9 cellular contexts compared by ENCODE assay signal in the genomic region with DNA sequence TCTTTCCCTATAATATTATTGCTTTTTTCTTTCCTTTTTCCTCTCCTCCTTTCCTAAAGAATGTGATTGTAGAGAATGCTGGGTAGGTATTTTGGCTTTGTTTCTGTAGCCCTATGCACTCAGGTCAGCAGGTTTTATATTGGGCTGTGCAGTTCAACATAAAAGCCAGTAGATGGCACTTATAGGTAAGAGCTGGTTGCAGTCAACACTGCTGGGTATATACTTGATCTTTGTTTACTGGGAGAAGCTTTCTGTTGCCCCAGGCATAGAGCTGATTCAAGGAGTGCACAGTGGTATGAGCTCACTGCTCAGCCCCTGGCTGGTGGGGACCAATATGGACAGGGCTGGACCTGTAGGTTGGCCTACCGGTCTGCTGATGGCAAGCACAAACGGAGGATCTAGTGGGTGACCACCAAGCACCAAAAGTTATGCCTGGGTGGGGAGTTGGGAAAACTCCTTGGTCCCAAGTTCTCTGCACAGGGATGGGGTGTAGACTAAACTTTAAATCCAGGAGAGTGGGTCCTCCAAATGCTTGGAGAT.
DNase-seq lines count a peak whose midpoint lies in the region; ATAC-seq and TF ChIP-seq lines count a peak whose summit lies in the region.
"Had no signal": no experiment of that assay in that cellular context is flagged by ENCODE, and none has a peak within 500 bp of the region (broad histone marks: within the 10 kb centered on the region; RNA-seq: fewer than 3 reads in every experiment).

No MANE protein-coding gene starts in this region.

- H3K18ac ChIP-seq in mesendoderm (ENCODE audit: low read length): no peak overlapping the region

- H3K79me1 ChIP-seq in mesendoderm (ENCODE audit: low read length): no peaks in the 10 kb centered on the region

- H3K79me2 ChIP-seq in mesendoderm (ENCODE audit: control insufficient read depth, insufficient read depth, low read length): no peaks in the 10 kb centered on the region

- H3K27me3 ChIP-seq in mesendoderm (ENCODE audit: insufficient read depth, low read length, poor library complexity): no peaks in the 10 kb centered on the region

- H3K27ac ChIP-seq in mesendoderm (ENCODE audit: low read depth, low read length): no peak overlapping the region

- ATAC-seq in GM19452 (IDR thresholded peaks at IDR 0.05; ENCODE audit: unreplicated experiment) (no peak), GM18517 (IDR thresholded peaks at IDR 0.05; ENCODE audit: unreplicated experiment) (no peak)
- ATAC-seq: left ventricle myocardium superior had no signal

- H3K4me3 ChIP-seq in NB4 (ENCODE audit: low read depth, low read length) (no peak overlapping the region), cardiac fibroblast (replicated peaks in 1 of 2; ENCODE audit: low read depth in 2 of 2, low read length in 2 of 2) (no peak overlapping the region), mesendoderm (ENCODE audit: low read length) (no peak overlapping the region)

- H3K9ac ChIP-seq in mesendoderm (ENCODE audit: low read length): no peak overlapping the region

- no peak overlapping the region for H3K23ac ChIP-seq in mesendoderm (ENCODE audit: low read length)

- no peak overlapping the region for H2BK15ac ChIP-seq in mesendoderm (replicated peaks; ENCODE audit: low read depth)

- WGBS in mesendoderm (ENCODE audit: extremely low coverage, insufficient coverage, low lambda C conversion rate): no CpG with 5 or more reads among the region's 2 CpGs

- no peak overlapping the region for H4K8ac ChIP-seq in mesendoderm (ENCODE audit: low read depth, low read length)

- H4K5ac ChIP-seq in mesendoderm (ENCODE audit: low read length): no peak overlapping the region

- H3K56ac ChIP-seq in mesendoderm (ENCODE audit: low read length): no peak overlapping the region

- no peak overlapping the region for H2BK120ac ChIP-seq in mesendoderm (ENCODE audit: low read depth, low read length)

- H2BK5ac ChIP-seq in mesendoderm (ENCODE audit: low read length): no peak overlapping the region

- DNase-seq in NB4 (ENCODE audit: low read depth): peak; percentile 37
- peak; percentile 8 to 35 for DNase-seq in cardiac fibroblast (ENCODE audit: low read depth in 2 of 2)
- peak; percentile 77 for DNase-seq in mesendoderm
- no peak for DNase-seq in medulla oblongata (ENCODE audit: extremely low spot score)
- DNase-seq: left ventricle myocardium superior, NCI-H187 treated with DMSO at 0.1 percent for 48 hours had no signal

- peak; percentile 21 for TF ChIP-seq CTCF in GM12873 (IDR thresholded peaks at IDR 0.05; ENCODE audit: insufficient read depth, low read depth, low read length, missing control alignments)
- TF ChIP-seq CTCF in NB4 (IDR thresholded peaks at IDR 0.05; ENCODE audit: low read depth, low read length): peak; percentile 46
- peak; percentile 41 for TF ChIP-seq CTCF in cardiac fibroblast (IDR thresholded peaks at IDR 0.05; ENCODE audit: low read depth, low read length)

- H2AK5ac ChIP-seq in mesendoderm (ENCODE audit: low read length): no peak overlapping the region

- no peak for TF ChIP-seq POLR2A in NB4 (IDR thresholded peaks at IDR 0.05; ENCODE audit: extremely low read depth, insufficient read length)

- no peaks in the 10 kb centered on the region for H3K4me1 ChIP-seq in mesendoderm (ENCODE audit: control insufficient read depth, low read depth, low read length)

- no peak overlapping the region for H3K4ac ChIP-seq in mesendoderm (ENCODE audit: low read depth, low read length)

- no peaks in the 10 kb centered on the region for H3K36me3 ChIP-seq in mesendoderm (ENCODE audit: control insufficient read depth, insufficient read depth, low read length)

- H3K4me2 ChIP-seq in mesendoderm (ENCODE audit: low read length): no peak overlapping the region
